11 cellular contexts compared by ENCODE assay signal in genomic region chr2:74585406-74586182, GRCh38. TPM values are rescaled to one million over a fixed set of nuclear protein-coding genes. Genes with fewer than 3 reads are reported as not detected.
A peak's percentile ranks its signal among the peaks of the same experiment; 100 is the strongest.
DNase-seq lines count a peak whose midpoint lies in the region; ATAC-seq and TF ChIP-seq lines count a peak whose summit lies in the region.
"Had no signal": no experiment of that assay in that cellular context is flagged by ENCODE, and none has a peak within 500 bp of the region (broad histone marks: within the 10 kb centered on the region; RNA-seq: fewer than 3 reads in every experiment).

No MANE protein-coding gene starts in this region.

- no peak for TF ChIP-seq CTCF in CD14-positive monocyte (IDR thresholded peaks at IDR 0.05)
- TF ChIP-seq CTCF in GM20000 (IDR thresholded peaks at IDR 0.05; ENCODE audit: extremely low read depth, missing control alignments), result peak; percentile 27
- no peak for TF ChIP-seq CTCF in SU-DHL-6 (IDR thresholded peaks at IDR 0.05; ENCODE audit: insufficient read depth, low read length, poor library complexity, severe bottlenecking)
- TF ChIP-seq CTCF in heart left ventricle (IDR thresholded peaks at IDR 0.05), result no peak

- H3K9me3 ChIP-seq in SU-DHL-6 (ENCODE audit: insufficient read depth, low read length) (no peaks in the 10 kb centered on the region), heart left ventricle (no peaks in the 10 kb centered on the region)

- H3K27ac ChIP-seq in SU-DHL-6 (ENCODE audit: low read depth, low read length) (no peak overlapping the region), heart left ventricle (no peak overlapping the region)
- H3K27ac ChIP-seq: VCaP had no signal

- no peak for ATAC-seq in heart left ventricle
- ATAC-seq in GM19023 (IDR thresholded peaks at IDR 0.05; ENCODE audit: unreplicated experiment), result no peak

- H3K36me3 Mint-ChIP-seq in CD14-positive monocyte, result no peaks in the 10 kb centered on the region

- peaks cover 0 to 37% (median 0%) of the 10 kb centered on the region in 12 donors for H3K4me1 ChIP-seq in heart left ventricle

- intact Hi-C loops in CD14-positive monocyte (cut with micrococcal nuclease), result loop anchor here (2.0 to 10.0 kb wide), 3 partner anchors 33 to 103 kb away; partner anchors contain the start of genes CCDC142 (in 2 of the 2), DOK1 (in 2 of the 2), LOXL3 (in 2 of the 2) and TTC31 (in 2 of the 2)
- intact Hi-C loops in heart left ventricle (cut with DNase I), result loop anchor here in 8 of 10 donors (2.0 to 10.0 kb wide), 9 partner anchors 51 to 761 kb away; partner anchors contain the start of genes CCDC142 (in 2 of the 8), PCGF1 (in 2 of the 8), TTC31 (in 2 of the 8) and STAMBP (in 1 of the 8)

- no peaks in the 10 kb centered on the region for H3K9me2 ChIP-seq in SU-DHL-6 (replicated peaks; ENCODE audit: insufficient read depth, low read length)

- peak overlapping the region in 5 of 7 donors; percentile 14 to 79 (median 48) for H3K27ac Mint-ChIP-seq in CD14-positive monocyte
- H3K27ac Mint-ChIP-seq: nephron had no signal

- peaks cover 39% of the 10 kb centered on the region for H3K4me1 Mint-ChIP-seq in CD14-positive monocyte

- no peaks in the 10 kb centered on the region for H3F3A ChIP-seq in SU-DHL-6 (ENCODE audit: insufficient read depth)

- no peaks in the 10 kb centered on the region for H3K79me2 ChIP-seq in SU-DHL-6 (ENCODE audit: insufficient read depth, low read length)

- DNase-seq in CD14-positive monocyte (ENCODE audit: low spot score), result no peak
- peak; percentile 46 for DNase-seq in GM20000 (ENCODE audit: low spot score)
- peak in 4 of 5 donors; percentile 11 to 64 (median 38) for DNase-seq in heart left ventricle
- DNase-seq in GM19240 (ENCODE audit: insufficient read length, low spot score), result no peak
- DNase-seq in T-helper 9 cell, result no peak
- DNase-seq in NCI-H2171 treated with DMSO at 0.1 percent for 48 hours (lab: John Stamatoyannopoulos, UW), result no peak

- peak overlapping the region; percentile 67 to 82 for H3K4me3 Mint-ChIP-seq in CD14-positive monocyte
- H3K4me3 Mint-ChIP-seq: nephron had no signal

- H4K20me1 ChIP-seq in SU-DHL-6 (ENCODE audit: low read depth, low read length), result no peaks in the 10 kb centered on the region

- H3K4me3 ChIP-seq in SU-DHL-6 (ENCODE audit: insufficient read depth, low read length, poor library complexity, severe bottlenecking) (no peak overlapping the region), heart left ventricle (no peak overlapping the region)

- peaks cover 0 to 1% (median 0%) of the 10 kb centered on the region in 3 donors for H3K27me3 Mint-ChIP-seq in CD14-positive monocyte (ENCODE audit: low read depth in 3 of 3)

- 43 to 66% (median 56%) methylated on average over 4 of the region's 4 CpGs for WGBS in heart left ventricle, 4 donors

- no peaks in the 10 kb centered on the region for H3K9me3 Mint-ChIP-seq in CD14-positive monocyte
- H3K9me3 Mint-ChIP-seq: nephron had no signal

- no peak for TF ChIP-seq POLR2A in heart left ventricle (IDR thresholded peaks at IDR 0.05)

- peak overlapping the region; percentile 6 for H3K4me2 ChIP-seq in SU-DHL-6 (ENCODE audit: low read depth, low read length, poor library complexity, severe bottlenecking)

- H2AFZ ChIP-seq in SU-DHL-6 (ENCODE audit: low read depth, low read length, severe bottlenecking), result no peak overlapping the region

- no peak overlapping the region for H3K9ac ChIP-seq in SU-DHL-6 (ENCODE audit: low read length)

- H3K36me3 ChIP-seq in SU-DHL-6 (ENCODE audit: low read length), result no peaks in the 10 kb centered on the region
- no peaks in the 10 kb centered on the region for H3K36me3 ChIP-seq in heart left ventricle

- H3K27me3 ChIP-seq in SU-DHL-6 (ENCODE audit: low read length) (no peaks in the 10 kb centered on the region), heart left ventricle (peaks cover 0 to 15% (median 3%) of the 10 kb centered on the region in 9 donors)

RNA-seq across cellular contexts. Expression of gene DOK1, which starts 31.1 kb away (rescaled TPM):
- polyA plus RNA-seq in CD14-positive monocyte (10 to 100 TPM; 49.3 to 53.6 TPM), heart left ventricle (1 to 10 TPM; 2.4 to 6.0 TPM)
- 10 to 100 TPM in 1 of 9 donors, 1 to 10 TPM in 8; 2.6 to 11.6 (median 4.8) TPM for total RNA-seq in heart left ventricle

RNA-seq across cellular contexts. Expression of gene LOXL3, which starts 31.9 kb away (rescaled TPM):
- 10 to 100 TPM; 18.2 to 18.5 TPM for polyA plus RNA-seq in CD14-positive monocyte
- total RNA-seq in heart left ventricle, result 1 to 10 TPM; 1.6 to 8.7 (median 3.0) TPM
- polyA plus RNA-seq in heart left ventricle, result 1 to 10 TPM; 1.5 to 3.5 TPM

RNA-seq across cellular contexts. Expression of gene HTRA2, which starts 55.9 kb away (rescaled TPM):
- 10 to 100 TPM; 11.3 to 15.0 TPM for polyA plus RNA-seq in CD14-positive monocyte
- 10 to 100 TPM; 23.6 to 32.0 (median 24.8) TPM for total RNA-seq in heart left ventricle
- polyA plus RNA-seq in heart left ventricle, result 10 to 100 TPM; 24.5 to 45.4 TPM

RNA-seq across cellular contexts. Expression of gene AUP1, which starts 56.1 kb away (rescaled TPM):
- polyA plus RNA-seq in CD14-positive monocyte (100 to 1,000 TPM; 130 to 149 TPM), heart left ventricle (100 to 1,000 TPM in 1 of 2 donors, 10 to 100 TPM in 1; 77.9 to 168 TPM)
- total RNA-seq in heart left ventricle, result 10 to 100 TPM; 33.6 to 74.5 (median 49.8) TPM

RNA-seq across cellular contexts. Expression of gene DQX1, which starts 59.6 kb away (rescaled TPM):
- not detected for polyA plus RNA-seq in CD14-positive monocyte
- not detected for total RNA-seq in heart left ventricle
- polyA plus RNA-seq in heart left ventricle, result not detected
- total RNA-seq: epithelial cell of proximal tubule had no signal

Comparison
In these comparisons a context has a peak if more than half of its experiments do, and no peak if none do; other contexts are left out.
1. DNase-seq: peak in GM20000 (single experiment) and heart left ventricle (4 of 5); none in CD14-positive monocyte (single experiment), GM19240 (single experiment), T-helper 9 cell (single experiment) and NCI-H2171 treated with DMSO at 0.1 percent for 48 hours (single experiment).
2. RNA of gene DOK1, which starts 31.1 kb away (polyA plus RNA-seq): 49.3 to 53.6 TPM in CD14-positive monocyte; 2.4 to 6.0 TPM in heart left ventricle; every median in the first group is over 4 times any median in the second.
3. RNA of gene LOXL3, which starts 31.9 kb away (polyA plus RNA-seq): 18.2 to 18.5 TPM in CD14-positive monocyte; 1.5 to 3.5 TPM in heart left ventricle; every median in the first group is over 4 times any median in the second.